In the genomic region with DNA sequence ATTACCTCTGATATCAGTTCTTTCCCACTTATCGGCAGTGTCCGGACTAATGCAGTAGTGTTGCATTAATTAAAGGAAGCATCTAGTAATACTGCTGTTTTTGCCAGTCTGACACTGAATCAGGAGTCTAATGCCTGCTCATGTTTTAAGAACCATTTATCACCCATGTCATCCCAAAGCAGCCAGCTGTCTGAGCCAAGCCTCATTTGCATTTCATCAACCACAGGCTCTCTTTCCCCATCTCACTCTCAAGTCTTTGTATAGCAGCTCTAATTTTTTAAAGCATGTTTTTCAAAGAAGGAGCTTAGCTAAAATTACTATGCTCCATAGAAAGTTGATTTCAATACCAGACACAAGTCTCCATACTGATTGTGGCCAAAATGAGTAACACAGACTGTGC, we compare ENCODE assay signal across 32 cellular contexts.
A peak's percentile ranks its signal among the peaks of the same experiment; 100 is the strongest.
DNase-seq lines count a peak whose midpoint lies in the region; ATAC-seq and TF ChIP-seq lines count a peak whose summit lies in the region.
"Had no signal": no experiment of that assay in that cellular context is flagged by ENCODE, and none has a peak within 500 bp of the region (broad histone marks: within the 10 kb centered on the region; RNA-seq: fewer than 3 reads in every experiment).

No MANE protein-coding gene starts in this region.

- TF ChIP-seq CTCF in nephron progenitor cell (IDR thresholded peaks at IDR 0.05): no peak

- peaks cover 3% of the 10 kb centered on the region for H3K27me3 Mint-ChIP-seq in nephron progenitor cell (ENCODE audit: low read depth, poor library complexity)
- H3K27me3 Mint-ChIP-seq: activated naive CD8-positive, alpha-beta T cell treated with anti-CD3 and anti-CD28 coated beads, Interleukin-2, amount 50 U/mL, for 24 hours; activated T-cell treated with anti-CD3 and anti-CD28 coated beads, Interleukin-2, amount 50 U/mL, for 24 hours had no signal

- DNase-seq in Karpas-422 (peak; percentile 86), NCI-H446 treated with DMSO at 0.1 percent for 48 hours (lab: John Stamatoyannopoulos, UW) (peak; percentile 69), SK-N-MC (ENCODE audit: low read depth, low spot score) (peak; percentile 6), nephron progenitor cell (no peak), GF-D8 (lab: John Stamatoyannopoulos, UW) (no peak), COLO668 (lab: John Stamatoyannopoulos, UW; ENCODE audit: unreplicated experiment) (no peak)
- DNase-seq: activated CD4-positive, alpha-beta T cell treated with anti-CD3 and anti-CD28 coated beads, Interleukin-2, amount 10 ng/mL, durations not matched to agents 24 days and 14 days; activated gamma-delta T cell treated with Interleukin-2 at 50 U/mL for 16 hours; activated naive CD8-positive, alpha-beta T cell treated with anti-CD3 and anti-CD28 coated beads, Interleukin-2, amount 50 U/mL, for 24 hours; activated T-cell treated with anti-CD3 and anti-CD28 coated beads, Interleukin-2, amount 50 U/mL, for 24 hours; C1 segment of cervical spinal cord; Calu3; effector memory CD4-positive, alpha-beta T cell; erythroblast; foreskin fibroblast; GM23248; heart right ventricle; HFFc6; KBM-7; NCI-H146; NCI-H2227 treated with DMSO at 0.1 percent for 48 hours; right cardiac atrium; SHP77 treated with DMSO at 0.1 percent for 48 hours; SW 1271; T-helper 9 cell; transverse colon; WERI-Rb-1 had no signal

- H3K4me3 ChIP-seq in Karpas-422 (ENCODE audit: low read length) (0 out of 2 replicates have a peak overlapping the region, but pooled peaks have one; percentile 3), SK-N-MC (no peak overlapping the region)
- H3K4me3 ChIP-seq: GM12878, GM23248, heart right ventricle, transverse colon had no signal

- H3K79me2 ChIP-seq in Karpas-422 (ENCODE audit: low read length): no peaks in the 10 kb centered on the region
- H3K79me2 ChIP-seq: parathyroid adenoma had no signal

- no peaks in the 10 kb centered on the region for H3K27me3 ChIP-seq in Karpas-422 (ENCODE audit: low read length)
- H3K27me3 ChIP-seq: heart right ventricle, transverse colon had no signal

- no peaks in the 10 kb centered on the region for H3K36me3 Mint-ChIP-seq in nephron progenitor cell (ENCODE audit: low read depth)

- H3K4me2 ChIP-seq in Karpas-422 (ENCODE audit: low read depth, low read length, poor library complexity, severe bottlenecking): peak overlapping the region; percentile 56

- peak overlapping the region; percentile 73 for H3K27ac ChIP-seq in Karpas-422 (ENCODE audit: low read length)
- no peak overlapping the region for H3K27ac ChIP-seq in SK-N-MC
- H3K27ac ChIP-seq: GM23248, heart right ventricle, parathyroid adenoma, transverse colon, WERI-Rb-1 had no signal

- peaks cover 10% of the 10 kb centered on the region for H3K9me3 Mint-ChIP-seq in nephron progenitor cell

- no peak overlapping the region for H3K4me3 Mint-ChIP-seq in nephron progenitor cell
- H3K4me3 Mint-ChIP-seq: activated CD4-positive, alpha-beta T cell treated with anti-CD3 and anti-CD28 coated beads, Interleukin-2, amount 10 ng/mL, durations not matched to agents 24 days and 14 days; activated naive CD8-positive, alpha-beta T cell treated with anti-CD3 and anti-CD28 coated beads, Interleukin-2, amount 50 U/mL, for 24 hours; activated T-cell treated with anti-CD3 and anti-CD28 coated beads, Interleukin-2, amount 50 U/mL, for 24 hours; HFFc6; nephron had no signal

- H3K9me3 ChIP-seq in Karpas-422 (ENCODE audit: low read length) (peaks cover 3% of the 10 kb centered on the region; the same call in 1 of the 2 replicates), SK-N-MC (ENCODE audit: low read depth, low read length) (no peaks in the 10 kb centered on the region)
- H3K9me3 ChIP-seq: heart right ventricle, transverse colon had no signal

- peak overlapping the region; percentile 75; the same call in 1 of the 2 replicates for H2AFZ ChIP-seq in Karpas-422 (ENCODE audit: low read length)
- H2AFZ ChIP-seq: GM23248, parathyroid adenoma had no signal

- peak overlapping the region; percentile 41 for H3K27ac Mint-ChIP-seq in nephron progenitor cell
- H3K27ac Mint-ChIP-seq: activated CD4-positive, alpha-beta T cell treated with anti-CD3 and anti-CD28 coated beads, Interleukin-2, amount 10 ng/mL, durations not matched to agents 24 days and 14 days; activated naive CD8-positive, alpha-beta T cell treated with anti-CD3 and anti-CD28 coated beads, Interleukin-2, amount 50 U/mL, for 24 hours; activated T-cell treated with anti-CD3 and anti-CD28 coated beads, Interleukin-2, amount 50 U/mL, for 24 hours; HFFc6 had no signal

- peaks cover 22% of the 10 kb centered on the region for H3K4me1 Mint-ChIP-seq in nephron progenitor cell
- H3K4me1 Mint-ChIP-seq: activated CD4-positive, alpha-beta T cell treated with anti-CD3 and anti-CD28 coated beads, Interleukin-2, amount 10 ng/mL, durations not matched to agents 24 days and 14 days; activated naive CD8-positive, alpha-beta T cell treated with anti-CD3 and anti-CD28 coated beads, Interleukin-2, amount 50 U/mL, for 24 hours; nephron had no signal

- 0 out of 2 replicates have a peak, but pooled peaks cover under 1% of the 10 kb centered on the region for H3K36me3 ChIP-seq in Karpas-422 (ENCODE audit: insufficient read depth, low read length)
- no peaks in the 10 kb centered on the region for H3K36me3 ChIP-seq in SK-N-MC (ENCODE audit: insufficient read depth, low read length)
- H3K36me3 ChIP-seq: heart right ventricle, transverse colon, WERI-Rb-1 had no signal

- H4K20me1 ChIP-seq in Karpas-422 (ENCODE audit: insufficient read depth, low read depth, low read length): no peaks in the 10 kb centered on the region

- H3K9ac ChIP-seq in Karpas-422 (ENCODE audit: low read length) (peak overlapping the region; percentile 27; the same call in 1 of the 2 replicates), SK-N-MC (ENCODE audit: insufficient read length) (no peak overlapping the region)
- H3K9ac ChIP-seq: GM23248, parathyroid adenoma had no signal

- peaks cover 34% of the 10 kb centered on the region for H3K4me1 ChIP-seq in Karpas-422 (ENCODE audit: low read length)
- H3K4me1 ChIP-seq: heart right ventricle, parathyroid adenoma, transverse colon had no signal

- no peak for ATAC-seq in GM18502 (IDR thresholded peaks at IDR 0.05; ENCODE audit: poor library complexity, unreplicated experiment)
- ATAC-seq: activated naive CD8-positive, alpha-beta T cell treated with anti-CD3 and anti-CD28 coated beads, Interleukin-2, amount 50 U/mL, for 24 hours; GM12878; heart right ventricle; Panc1; right cardiac atrium had no signal

- H3K9me2 ChIP-seq in Karpas-422 (replicated peaks; ENCODE audit: insufficient read depth, low read length): no peaks in the 10 kb centered on the region

Comparison
In these comparisons a context has a peak if more than half of its experiments do, and no peak if none do; other contexts are left out.
1. DNase-seq: peak in Karpas-422 (single experiment), NCI-H446 treated with DMSO at 0.1 percent for 48 hours (single experiment) and SK-N-MC (single experiment); none in nephron progenitor cell (single experiment), GF-D8 (single experiment) and COLO668 (single experiment).